Comparison of ENCODE assay signal across 8 cellular contexts in genomic region chr2:219308142-219309093, GRCh38. TPM values are rescaled to one million over a fixed set of nuclear protein-coding genes. Genes with fewer than 3 reads are reported as not detected.
DNase-seq lines count a peak whose midpoint lies in the region; ATAC-seq and TF ChIP-seq lines count a peak whose summit lies in the region.

No MANE protein-coding gene starts in this region.

- H3K27me3 Mint-ChIP-seq in memory B cell, result peaks cover 30% of the 10 kb centered on the region

- peak in 12 of 56 donors; percentile 5 to 35 (median 16) for TF ChIP-seq CTCF in dorsolateral prefrontal cortex (IDR thresholded peaks at IDR 0.05 in 54 of 56, conservative IDR thresholded peaks at IDR 0.05 in 2 of 56; ENCODE audit: low read depth in 1 of 56, partially characterized antibody in 56 of 56)

- peak overlapping the region in 49 of 59 donors; percentile 3 to 86 (median 69) for H3K27ac ChIP-seq in dorsolateral prefrontal cortex

- no peak overlapping the region for H3K4me3 Mint-ChIP-seq in memory B cell

- peak overlapping the region in 58 of 59 donors; percentile 10 to 69 (median 51) for H3K4me3 ChIP-seq in dorsolateral prefrontal cortex

- ATAC-seq in memory B cell (ENCODE audit: low read depth), result peak; percentile 70

- DNase-seq in DMS 273 (lab: John Stamatoyannopoulos, UW; ENCODE audit: unreplicated experiment), result peak; percentile 90
- DNase-seq in DMS 273 treated with DMSO at 0.1 percent for 48 hours (lab: John Stamatoyannopoulos, UW), result no peak
- peak; percentile 81 for DNase-seq in NCI-H2227 (lab: John Stamatoyannopoulos, UW; ENCODE audit: unreplicated experiment)
- DNase-seq in activated CD4-positive, alpha-beta T cell treated with anti-CD3 and anti-CD28 coated beads, Interleukin-2, amount 50 U/mL, for 1 hour, result peak; percentile 71
- DNase-seq in dorsolateral prefrontal cortex, result peak in 3 of 10 donors; percentile 51 to 69 (median 68)
- peak; percentile 52 to 69 for DNase-seq in memory B cell (ENCODE audit: low spot score in 2 of 2)
- peak; percentile 15 to 43 for DNase-seq in stimulated activated CD8-positive, alpha-beta memory T cell treated with anti-CD3 and anti-CD28 coated beads, Interleukin-4, amount 100 ng/mL, for 4 hours (ENCODE audit: low read depth in 2 of 2, low spot score in 1 of 2)
- DNase-seq in NK-92 treated with Interleukin-12 subunit alpha and Interleukin-12 subunit beta, amount 100 ng/mL, for 24 hours (lab: John Stamatoyannopoulos, UW), result no peak

- H3K36me3 Mint-ChIP-seq in memory B cell, result no peaks in the 10 kb centered on the region

- H3K9me3 Mint-ChIP-seq in memory B cell, result peaks cover 1% of the 10 kb centered on the region

- intact Hi-C loops in dorsolateral prefrontal cortex (cut with DNase I), result loop anchor here in 1 of 2 donors (10.0 kb wide), 1 partner anchor 226 kb away; no protein-coding TSS in a partner anchor

- no peak overlapping the region for H3K27ac Mint-ChIP-seq in memory B cell

- H3K27me3 ChIP-seq in dorsolateral prefrontal cortex, result peaks cover 0 to 43% (median 14%) of the 10 kb centered on the region in 45 donors

- no peaks in the 10 kb centered on the region for H3K4me1 Mint-ChIP-seq in memory B cell

RNA-seq across cellular contexts. Expression of gene PTPRN, which starts 0.8 kb away (rescaled TPM):
- 100 to 1,000 TPM in 119 of 120 experiments, 10 to 100 TPM in 1; 85.5 to 353 (median 259) TPM for total RNA-seq in dorsolateral prefrontal cortex

RNA-seq across cellular contexts. Expression of gene RESP18, which starts 24.1 kb away (rescaled TPM):
- total RNA-seq in dorsolateral prefrontal cortex, result 1 to 10 TPM in 88 of 120 experiments, under 1 TPM in 12, not detected in 20; 0.72 to 5.7 (median 1.9) TPM

RNA-seq across cellular contexts. Expression of gene DNAJB2, which starts 29.3 kb away (rescaled TPM):
- 100 to 1,000 TPM; 197 to 638 (median 283) TPM for total RNA-seq in dorsolateral prefrontal cortex

RNA-seq across cellular contexts. Expression of gene TUBA4A, which starts 54.7 kb away (rescaled TPM):
- 100 to 1,000 TPM in 118 of 120 experiments, 10 to 100 TPM in 2; 85.5 to 377 (median 243) TPM for total RNA-seq in dorsolateral prefrontal cortex

RNA-seq across cellular contexts. Expression of gene TUBA4B, which starts 55.4 kb away (rescaled TPM):
- under 1 TPM in 7 of 120 experiments, not detected in 113; 0.36 to 0.56 (median 0.42) TPM for total RNA-seq in dorsolateral prefrontal cortex

Comparison
In these comparisons a context has a peak if more than half of its experiments do, and no peak if none do; other contexts are left out.
1. DNase-seq: peak in DMS 273 (single experiment), NCI-H2227 (single experiment), activated CD4-positive, alpha-beta T cell treated with anti-CD3 and anti-CD28 coated beads, Interleukin-2, amount 50 U/mL, for 1 hour (single experiment), memory B cell (2 of 2) and stimulated activated CD8-positive, alpha-beta memory T cell treated with anti-CD3 and anti-CD28 coated beads, Interleukin-4, amount 100 ng/mL, for 4 hours (2 of 2); none in DMS 273 treated with DMSO at 0.1 percent for 48 hours (single experiment) and NK-92 treated with Interleukin-12 subunit alpha and Interleukin-12 subunit beta, amount 100 ng/mL, for 24 hours (single experiment).